In the genomic region with DNA sequence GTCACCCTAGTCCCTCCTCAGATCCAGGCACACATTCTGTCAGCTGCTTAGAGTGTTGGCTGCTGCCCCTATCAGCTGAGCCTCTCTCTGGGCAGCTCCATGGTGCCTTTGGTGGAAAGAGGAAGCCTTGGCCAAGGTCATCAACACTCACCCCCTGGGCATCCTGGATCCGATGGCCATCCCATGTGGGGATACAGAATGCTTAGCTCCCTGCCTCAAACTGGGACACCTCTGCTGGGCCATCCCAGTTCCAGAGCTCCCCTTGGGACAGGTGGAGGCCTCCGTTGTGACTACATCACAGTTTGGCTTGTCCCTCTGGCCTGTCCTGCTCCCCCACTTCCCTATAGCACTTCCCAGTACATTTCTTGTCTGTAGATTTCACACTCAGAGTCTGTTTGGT, we compare ENCODE assay signal across 24 cellular contexts. TPM values are rescaled to one million over a fixed set of nuclear protein-coding genes. Genes with fewer than 3 reads are reported as not detected.
DNase-seq lines count a peak whose midpoint lies in the region; ATAC-seq and TF ChIP-seq lines count a peak whose summit lies in the region.
"Had no signal": no experiment of that assay in that cellular context is flagged by ENCODE, and none has a peak within 500 bp of the region (broad histone marks: within the 10 kb centered on the region; RNA-seq: fewer than 3 reads in every experiment).

No MANE protein-coding gene starts in this region.

- no peak overlapping the region for H3K27ac Mint-ChIP-seq in activated T-cell treated with anti-CD3 and anti-CD28 coated beads, Interleukin-2, amount 50 U/mL, for 24 hours
- peak overlapping the region; percentile 72 for H3K27ac Mint-ChIP-seq in CD8-positive, alpha-beta T cell
- H3K27ac Mint-ChIP-seq in natural killer cell treated with Interleukin-12 subunit alpha and Interleukin-12 subunit beta and Interleukin-15 and Interleukin-18, amount 100 ng/mL, for 72 hours = peak overlapping the region in 1 of 2 donors; percentile 63
- H3K27ac Mint-ChIP-seq: T-helper 2 cell treated with Interferon-gamma antibody and Interleukin-4, amounts not matched to agents 5 μg/mL and 100 μg/mL, for 36 hours had no signal

- TF ChIP-seq POLR2A in erythroblast (IDR thresholded peaks at IDR 0.05; ENCODE audit: low read length) = no peak

- H3K27me3 Mint-ChIP-seq in activated T-cell treated with anti-CD3 and anti-CD28 coated beads, Interleukin-2, amount 50 U/mL, for 24 hours = peaks cover 37% of the 10 kb centered on the region
- H3K27me3 Mint-ChIP-seq in CD8-positive, alpha-beta T cell (ENCODE audit: low read depth) = no peaks in the 10 kb centered on the region
- H3K27me3 Mint-ChIP-seq in natural killer cell treated with Interleukin-12 subunit alpha and Interleukin-12 subunit beta and Interleukin-15 and Interleukin-18, amount 100 ng/mL, for 72 hours = peaks cover 30% of the 10 kb centered on the region in 2 donors

- H3K4me3 Mint-ChIP-seq in activated T-cell treated with anti-CD3 and anti-CD28 coated beads, Interleukin-2, amount 50 U/mL, for 24 hours = no peak overlapping the region
- H3K4me3 Mint-ChIP-seq in CD8-positive, alpha-beta T cell = no peak overlapping the region
- peak overlapping the region; percentile 79 for H3K4me3 Mint-ChIP-seq in natural killer cell treated with Interleukin-12 subunit alpha and Interleukin-12 subunit beta and Interleukin-15 and Interleukin-18, amount 100 ng/mL, for 72 hours

- H3K9me3 Mint-ChIP-seq in activated T-cell treated with anti-CD3 and anti-CD28 coated beads, Interleukin-2, amount 50 U/mL, for 24 hours = peaks cover 11% of the 10 kb centered on the region
- H3K9me3 Mint-ChIP-seq in CD8-positive, alpha-beta T cell = peaks cover 6% of the 10 kb centered on the region
- peaks cover 3% of the 10 kb centered on the region for H3K9me3 Mint-ChIP-seq in natural killer cell treated with Interleukin-12 subunit alpha and Interleukin-12 subunit beta and Interleukin-15 and Interleukin-18, amount 100 ng/mL, for 72 hours

- H3K4me1 Mint-ChIP-seq in activated T-cell treated with anti-CD3 and anti-CD28 coated beads, Interleukin-2, amount 50 U/mL, for 24 hours (ENCODE audit: low read depth) = peaks cover 60% of the 10 kb centered on the region
- peaks cover 68% of the 10 kb centered on the region for H3K4me1 Mint-ChIP-seq in CD8-positive, alpha-beta T cell (ENCODE audit: low read depth)
- peaks cover 59 to 70% of the 10 kb centered on the region in 2 donors for H3K4me1 Mint-ChIP-seq in natural killer cell treated with Interleukin-12 subunit alpha and Interleukin-12 subunit beta and Interleukin-15 and Interleukin-18, amount 100 ng/mL, for 72 hours (ENCODE audit: low read depth in 2 of 2)

- ATAC-seq in CD8-positive, alpha-beta T cell = no peak
- ATAC-seq in natural killer cell treated with Interleukin-12 subunit alpha and Interleukin-12 subunit beta and Interleukin-15 and Interleukin-18, amount 100 ng/mL, for 72 hours = no peak
- no peak for ATAC-seq in GM19395 (IDR thresholded peaks at IDR 0.05; ENCODE audit: unreplicated experiment)

- intact Hi-C loops in CD8-positive, alpha-beta T cell (cut with DNase I, micrococcal nuclease) = loop anchor here in 1 of 2 experiments (5.0 kb wide), 1 partner anchor 352 kb away; a partner anchor contains a TSS

- no peak overlapping the region for H3K4me3 ChIP-seq in CD8-positive, alpha-beta T cell (ENCODE audit: low read depth, low read length)
- H3K4me3 ChIP-seq: HAP-1, ovary, Peyer's patch, thyroid gland, vagina had no signal

- H3K9me3 ChIP-seq in CD8-positive, alpha-beta T cell (ENCODE audit: low read length) = no peaks in the 10 kb centered on the region
- H3K9me3 ChIP-seq: HAP-1, ovary, Peyer's patch, thyroid gland, vagina had no signal

- no peak overlapping the region for H3K27ac ChIP-seq in CD8-positive, alpha-beta T cell (ENCODE audit: low read depth, low read length)
- H3K27ac ChIP-seq in VCaP = peak overlapping the region; percentile 87
- H3K27ac ChIP-seq: epithelial cell of prostate, ovary, thyroid gland, vagina had no signal

- H3K27me3 ChIP-seq in CD8-positive, alpha-beta T cell (ENCODE audit: insufficient read depth, low read length) = peaks cover 5% of the 10 kb centered on the region
- H3K27me3 ChIP-seq: ovary, Peyer's patch, thyroid gland, vagina had no signal

- H3K36me3 ChIP-seq in CD8-positive, alpha-beta T cell (ENCODE audit: insufficient read depth, low read length) = no peaks in the 10 kb centered on the region
- H3K36me3 ChIP-seq: HAP-1, ovary, Peyer's patch, thyroid gland, vagina had no signal

- CTCF ChIA-PET in CD8-positive, alpha-beta T cell (lab: Charles Lee) = interaction anchor here (0.9 to 1.5 kb wide), 3 partner anchors 18 to 58 kb away, joined by 3 to 4 read pairs (median 3); no protein-coding TSS in a partner anchor

- peaks cover 8% of the 10 kb centered on the region for H3K36me3 Mint-ChIP-seq in activated T-cell treated with anti-CD3 and anti-CD28 coated beads, Interleukin-2, amount 50 U/mL, for 24 hours (ENCODE audit: low read depth)
- no peaks in the 10 kb centered on the region for H3K36me3 Mint-ChIP-seq in CD8-positive, alpha-beta T cell
- H3K36me3 Mint-ChIP-seq in natural killer cell treated with Interleukin-12 subunit alpha and Interleukin-12 subunit beta and Interleukin-15 and Interleukin-18, amount 100 ng/mL, for 72 hours = peaks cover 19% of the 10 kb centered on the region
- H3K36me3 Mint-ChIP-seq: brain had no signal

- POLR2A ChIA-PET in CD8-positive, alpha-beta T cell (lab: Charles Lee) = interaction anchor here (1.4 to 2.2 kb wide), 2 partner anchors 9 to 13 kb away, joined by 4 to 10 read pairs; no protein-coding TSS in a partner anchor

- peaks cover 68% of the 10 kb centered on the region for H3K4me1 ChIP-seq in CD8-positive, alpha-beta T cell (ENCODE audit: insufficient read depth, low read length)

- DNase-seq in activated T-cell treated with anti-CD3 and anti-CD28 coated beads, Interleukin-2, amount 50 U/mL, for 24 hours = peak; percentile 29
- DNase-seq in activated T-cell treated with anti-CD3 and anti-CD28 coated beads, Interleukin-2, amount 50 U/mL, for 48 hours = no peak
- peak in 1 of 7 experiments; percentile 47 for DNase-seq in CD8-positive, alpha-beta T cell
- peak; percentile 10 for DNase-seq in natural killer cell treated with Interleukin-12 subunit alpha and Interleukin-12 subunit beta and Interleukin-15 and Interleukin-18, amount 100 ng/mL, for 72 hours (ENCODE audit: low spot score)
- DNase-seq in NCI-H1930 (lab: John Stamatoyannopoulos, UW) = no peak
- no peak for DNase-seq in erythroblast (lab: John Stamatoyannopoulos, UW)
- DNase-seq: activated CD4-positive, alpha-beta T cell treated with anti-CD3 and anti-CD28 coated beads for 48 hours; hippocampal formation; left cardiac atrium; MV-4-11; ovary; SHP77 treated with DMSO at 0.1 percent for 48 hours; small intestine; stimulated activated naive CD4-positive, alpha-beta T cell treated with Interleukin-2 at 50 U/mL for 16 hours had no signal

- no peak for TF ChIP-seq CTCF in CD8-positive, alpha-beta T cell (IDR thresholded peaks at IDR 0.05)
- TF ChIP-seq CTCF in VCaP (conservative IDR thresholded peaks at IDR 0.05) = no peak

RNA-seq across cellular contexts. Expression of a gene that starts 45.6 kb away (rescaled TPM):
- total RNA-seq in CD8-positive, alpha-beta T cell = 1 to 10 TPM; 1.7 to 1.8 TPM
- total RNA-seq in natural killer cell treated with Interleukin-12 subunit alpha and Interleukin-12 subunit beta and Interleukin-15 and Interleukin-18, amount 100 ng/mL, for 72 hours = 1 to 10 TPM; 4.0 to 5.6 TPM
- total RNA-seq: renal cortical epithelial cell had no signal

Comparison
In these comparisons a context has a peak if more than half of its experiments do, and no peak if none do; other contexts are left out.
1. DNase-seq: peak in activated T-cell treated with anti-CD3 and anti-CD28 coated beads, Interleukin-2, amount 50 U/mL, for 24 hours (single experiment) and natural killer cell treated with Interleukin-12 subunit alpha and Interleukin-12 subunit beta and Interleukin-15 and Interleukin-18, amount 100 ng/mL, for 72 hours (single experiment); none in activated T-cell treated with anti-CD3 and anti-CD28 coated beads, Interleukin-2, amount 50 U/mL, for 48 hours (0 of 2), NCI-H1930 (0 of 2) and erythroblast (0 of 2).